29 cellular contexts compared by ENCODE assay signal in genomic region chr16:52467753-52468152, GRCh38.
"Had no signal": no experiment of that assay in that cellular context is flagged by ENCODE, and none has a peak within 500 bp of the region (broad histone marks: within the 10 kb centered on the region; RNA-seq: fewer than 3 reads in every experiment).

No MANE protein-coding gene starts in this region.

- H3K9me3 ChIP-seq: gastrocnemius medialis, heart left ventricle, left lung, mucosa of descending colon, psoas muscle, spleen, testis, tibial artery had no signal

- H3K27ac Mint-ChIP-seq: endodermal cell; mesothelial cell of epicardium; naive B cell; natural killer cell treated with Interleukin-12 subunit alpha and Interleukin-12 subunit beta and Interleukin-15 and Interleukin-18, amount 100 ng/mL, for 72 hours; stimulated activated memory B cell treated with anti-CD40 and anti-IgM and Interleukin-4, amounts not matched to agents 10 μg/mL and 1 μg/mL and 100 μg/mL, for 72 hours; type B pancreatic cell had no signal

- H3K4me3 Mint-ChIP-seq: endodermal cell; mesothelial cell of epicardium; naive B cell; natural killer cell treated with Interleukin-12 subunit alpha and Interleukin-12 subunit beta and Interleukin-15 and Interleukin-18, amount 100 ng/mL, for 72 hours; neural crest cell; stimulated activated memory B cell treated with anti-CD40 and anti-IgM and Interleukin-4, amounts not matched to agents 10 μg/mL and 1 μg/mL and 100 μg/mL, for 72 hours; type B pancreatic cell had no signal

- H3K4me1 Mint-ChIP-seq: naive B cell; stimulated activated memory B cell treated with anti-CD40 and anti-IgM and Interleukin-4, amounts not matched to agents 10 μg/mL and 1 μg/mL and 100 μg/mL, for 72 hours had no signal

- H3K36me3 ChIP-seq: gastrocnemius medialis, heart left ventricle, left lung, spleen, tibial artery had no signal

- DNase-seq: dorsolateral prefrontal cortex; effector CD8-positive, alpha-beta T cell; endodermal cell; foreskin fibroblast; gastrocnemius medialis; heart left ventricle; kidney; left lung; mesenchymal stem cell; mucosa of descending colon; naive B cell; psoas muscle; right cardiac atrium; spleen; stimulated activated CD4-positive, alpha-beta T cell treated with anti-CD3 and anti-CD28 coated beads, Interleukin-4, amount 100 ng/mL, for 4 hours; stimulated activated naive CD8-positive, alpha-beta T cell treated with anti-CD3 and anti-CD28 coated beads, Interleukin-15, Interleukin-2, amounts not matched to agents 100 U/mL and 50 U/mL, for 24 hours; substantia nigra; testis; tibial artery had no signal

- H3K27ac ChIP-seq: epithelial cell of prostate, gastrocnemius medialis, heart left ventricle, hepatocyte, left lung, parathyroid adenoma, psoas muscle, skin epidermis, spleen, testis, tibial artery had no signal

- H3K27me3 ChIP-seq: dorsolateral prefrontal cortex, gastrocnemius medialis, heart left ventricle, hepatocyte, left lung, spleen, testis, tibial artery had no signal

- H3K4me3 ChIP-seq: dorsolateral prefrontal cortex, gastrocnemius medialis, heart left ventricle, hepatocyte, left lung, mucosa of descending colon, psoas muscle, skin epidermis, spleen, testis, tibial artery had no signal

- H3K9ac ChIP-seq: parathyroid adenoma had no signal

- H3K4me1 ChIP-seq: gastrocnemius medialis, heart left ventricle, left lung, parathyroid adenoma, psoas muscle, spleen, tibial artery had no signal

- H3K36me3 Mint-ChIP-seq: mesothelial cell of epicardium; naive B cell; natural killer cell treated with Interleukin-12 subunit alpha and Interleukin-12 subunit beta and Interleukin-15 and Interleukin-18, amount 100 ng/mL, for 72 hours; stimulated activated memory B cell treated with anti-CD40 and anti-IgM and Interleukin-4, amounts not matched to agents 10 μg/mL and 1 μg/mL and 100 μg/mL, for 72 hours; type B pancreatic cell had no signal

- H3K27me3 Mint-ChIP-seq: natural killer cell treated with Interleukin-12 subunit alpha and Interleukin-12 subunit beta and Interleukin-15 and Interleukin-18, amount 100 ng/mL, for 72 hours; stimulated activated memory B cell treated with anti-CD40 and anti-IgM and Interleukin-4, amounts not matched to agents 10 μg/mL and 1 μg/mL and 100 μg/mL, for 72 hours had no signal

- H3K9me3 Mint-ChIP-seq: endodermal cell; mesothelial cell of epicardium; natural killer cell treated with Interleukin-12 subunit alpha and Interleukin-12 subunit beta and Interleukin-15 and Interleukin-18, amount 100 ng/mL, for 72 hours; neural crest cell; stimulated activated memory B cell treated with anti-CD40 and anti-IgM and Interleukin-4, amounts not matched to agents 10 μg/mL and 1 μg/mL and 100 μg/mL, for 72 hours; type B pancreatic cell had no signal

- H3K79me2 ChIP-seq: parathyroid adenoma had no signal

- H2AFZ ChIP-seq: hepatocyte, parathyroid adenoma had no signal

- ATAC-seq: esophagus mucosa; gastrocnemius medialis; heart left ventricle; left lung; mucosa of descending colon; natural killer cell treated with Interleukin-12 subunit alpha and Interleukin-12 subunit beta and Interleukin-15 and Interleukin-18, amount 100 ng/mL, for 72 hours; psoas muscle; right cardiac atrium; stimulated activated memory B cell treated with anti-CD40 and anti-IgM and Interleukin-4, amounts not matched to agents 10 μg/mL and 1 μg/mL and 100 μg/mL, for 72 hours; stimulated activated naive CD8-positive, alpha-beta T cell treated with anti-CD3 and anti-CD28 coated beads, Interleukin-15, Interleukin-2, amounts not matched to agents 100 U/mL and 50 U/mL, for 24 hours had no signal

- H3K4me2 ChIP-seq: hepatocyte had no signal
